29 cellular contexts compared by ENCODE assay signal in the genomic region with DNA sequence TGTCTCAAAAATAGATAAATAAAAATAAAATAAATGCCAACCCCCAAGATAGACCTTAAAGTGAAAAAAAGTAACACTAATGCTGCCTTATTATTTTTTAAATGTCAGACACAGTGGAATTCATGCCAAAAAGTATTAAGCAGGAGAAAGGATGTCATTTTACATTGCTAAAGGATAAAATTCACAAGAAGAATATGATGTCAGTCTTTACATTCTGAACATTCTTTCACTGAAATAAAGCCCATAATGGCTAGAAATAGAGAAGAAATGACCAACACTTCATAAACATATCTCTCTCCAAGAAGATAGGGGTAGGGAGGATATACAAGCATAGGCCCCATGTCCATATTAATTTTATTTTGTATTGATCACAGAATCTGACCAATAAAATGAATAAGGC.
"Had no signal": no experiment of that assay in that cellular context is flagged by ENCODE, and none has a peak within 500 bp of the region (broad histone marks: within the 10 kb centered on the region; RNA-seq: fewer than 3 reads in every experiment).

No MANE protein-coding gene starts in this region.

- DNase-seq: activated CD4-positive, alpha-beta memory T cell treated with anti-CD3 and anti-CD28 coated beads for 36 hours; activated CD4-positive, alpha-beta T cell treated with anti-CD3 and anti-CD28 coated beads for 36 hours; activated CD4-positive, alpha-beta T cell treated with anti-CD3 and anti-CD28 coated beads, Interleukin-2, amount 10 ng/mL, durations not matched to agents 24 days and 14 days; activated CD4-positive, CD25-positive, alpha-beta regulatory T cell; activated CD4-positive, CD25-positive, alpha-beta regulatory T cell treated with anti-CD3 and anti-CD28 coated beads, Interleukin-2, amount 50 U/mL, for 72 hours; activated CD8-positive, alpha-beta memory T cell treated with anti-CD3 and anti-CD28 coated beads, Interleukin-2, amount 10 ng/mL, durations not matched to agents 7 days and 5 days; activated CD8-positive, alpha-beta memory T cell treated with anti-CD3 and anti-CD28 coated beads, Interleukin-2, amount 50 U/mL, for 4 hours; activated CD8-positive, alpha-beta T cell treated with anti-CD3 and anti-CD28 coated beads, Interleukin-2, amount 10 ng/mL, durations not matched to agents 7 days and 5 days; activated effector memory CD4-positive, alpha-beta T cell treated with anti-CD3 and anti-CD28 coated beads, Interleukin-2, amount 50 U/mL, for 16 hours; activated naive CD4-positive, alpha-beta T cell treated with anti-CD3 and anti-CD28 coated beads for 36 hours; activated naive CD8-positive, alpha-beta T cell treated with anti-CD3 and anti-CD28 coated beads, Interleukin-2, amount 10 ng/mL, durations not matched to agents 7 days and 5 days; activated T-cell treated with anti-CD3 and anti-CD28 coated beads, Interleukin-2, amount 50 U/mL, for 1 hour; activated T-cell treated with anti-CD3 and anti-CD28 coated beads, Interleukin-2, amount 50 U/mL, for 48 hours; amygdala; aorta; body of pancreas; colonic mucosa; effector memory CD4-positive, alpha-beta T cell; endodermal cell; foreskin keratinocyte; gastrocnemius medialis; glutamatergic neuron; heart left ventricle; T-helper 2 cell had no signal

- H3K4me3 Mint-ChIP-seq: activated CD4-positive, alpha-beta memory T cell treated with anti-CD3 and anti-CD28 coated beads for 36 hours; activated CD4-positive, alpha-beta T cell treated with anti-CD3 and anti-CD28 coated beads for 36 hours; activated CD4-positive, alpha-beta T cell treated with anti-CD3 and anti-CD28 coated beads, Interleukin-2, amount 10 ng/mL, durations not matched to agents 24 days and 14 days; activated CD8-positive, alpha-beta memory T cell treated with anti-CD3 and anti-CD28 coated beads, Interleukin-2, amount 10 ng/mL, durations not matched to agents 7 days and 5 days; activated CD8-positive, alpha-beta T cell treated with anti-CD3 and anti-CD28 coated beads, Interleukin-2, amount 10 ng/mL, durations not matched to agents 7 days and 5 days; activated naive CD4-positive, alpha-beta T cell treated with anti-CD3 and anti-CD28 coated beads for 36 hours; activated naive CD8-positive, alpha-beta T cell treated with anti-CD3 and anti-CD28 coated beads, Interleukin-2, amount 10 ng/mL, durations not matched to agents 7 days and 5 days; activated T-helper 1 cell treated with anti-CD3 and anti-CD28 coated beads, Interleukin-12 subunit alpha, Interleukin-12 subunit beta, Interleukin-2, Interleukin-4 antibody, amounts not matched to agents 30 ng/mL and 10 ng/mL and 1 ng/mL, durations not matched to agents 14 hours and 24 hours and 36 hours; central memory CD8-positive, alpha-beta T cell; endodermal cell had no signal

- H3K4me3 ChIP-seq: body of pancreas, colonic mucosa, gastrocnemius medialis, heart left ventricle had no signal

- H3K4me1 ChIP-seq: colonic mucosa, foreskin keratinocyte had no signal

- H3K36me3 ChIP-seq: colonic mucosa, gastrocnemius medialis had no signal

- ATAC-seq: activated CD4-positive, alpha-beta T cell treated with anti-CD3 and anti-CD28 coated beads for 36 hours; activated CD8-positive, alpha-beta memory T cell treated with anti-CD3 and anti-CD28 coated beads, Interleukin-2, amount 10 ng/mL, durations not matched to agents 7 days and 5 days; activated CD8-positive, alpha-beta T cell treated with anti-CD3 and anti-CD28 coated beads, Interleukin-2, amount 10 ng/mL, durations not matched to agents 7 days and 5 days; activated naive CD4-positive, alpha-beta T cell treated with anti-CD3 and anti-CD28 coated beads, Interleukin-2, amount 50 U/mL, for 72 hours; body of pancreas; esophagus mucosa; foreskin keratinocyte; gastrocnemius medialis; heart left ventricle had no signal

- H3K27ac ChIP-seq: body of pancreas, colonic mucosa, foreskin keratinocyte, gastrocnemius medialis, heart left ventricle had no signal

- H3K27ac Mint-ChIP-seq: activated CD4-positive, alpha-beta memory T cell treated with anti-CD3 and anti-CD28 coated beads for 36 hours; activated CD4-positive, alpha-beta T cell treated with anti-CD3 and anti-CD28 coated beads for 36 hours; activated CD4-positive, alpha-beta T cell treated with anti-CD3 and anti-CD28 coated beads, Interleukin-2, amount 10 ng/mL, durations not matched to agents 24 days and 14 days; activated CD8-positive, alpha-beta memory T cell treated with anti-CD3 and anti-CD28 coated beads, Interleukin-2, amount 10 ng/mL, durations not matched to agents 7 days and 5 days; activated CD8-positive, alpha-beta T cell treated with anti-CD3 and anti-CD28 coated beads, Interleukin-2, amount 10 ng/mL, durations not matched to agents 7 days and 5 days; activated naive CD4-positive, alpha-beta T cell treated with anti-CD3 and anti-CD28 coated beads for 36 hours; activated naive CD4-positive, alpha-beta T cell treated with anti-CD3 and anti-CD28 coated beads, Interleukin-2, amount 50 U/mL, for 72 hours; activated naive CD8-positive, alpha-beta T cell treated with anti-CD3 and anti-CD28 coated beads, Interleukin-2, amount 10 ng/mL, durations not matched to agents 7 days and 5 days; activated T-helper 1 cell treated with anti-CD3 and anti-CD28 coated beads, Interleukin-12 subunit alpha, Interleukin-12 subunit beta, Interleukin-2, Interleukin-4 antibody, amounts not matched to agents 30 ng/mL and 10 ng/mL and 1 ng/mL, durations not matched to agents 14 hours and 24 hours and 36 hours; activated T-helper 2 cell treated with anti-CD3 and anti-CD28 coated beads, Interferon-gamma antibody, Interleukin-2, Interleukin-4, amounts not matched to agents 10 μg/mL and 5 μg/mL and 100 μg/mL, durations not matched to agents 14 hours and 24 hours and 36 hours; endodermal cell had no signal

- H3K27me3 Mint-ChIP-seq: activated CD4-positive, alpha-beta memory T cell treated with anti-CD3 and anti-CD28 coated beads for 36 hours; activated CD4-positive, alpha-beta T cell treated with anti-CD3 and anti-CD28 coated beads for 36 hours; activated CD4-positive, alpha-beta T cell treated with anti-CD3 and anti-CD28 coated beads, Interleukin-2, amount 10 ng/mL, durations not matched to agents 24 days and 14 days; activated CD8-positive, alpha-beta memory T cell treated with anti-CD3 and anti-CD28 coated beads, Interleukin-2, amount 10 ng/mL, durations not matched to agents 7 days and 5 days; activated naive CD8-positive, alpha-beta T cell treated with anti-CD3 and anti-CD28 coated beads, Interleukin-2, amount 10 ng/mL, durations not matched to agents 7 days and 5 days; central memory CD8-positive, alpha-beta T cell had no signal

- H3K9me3 Mint-ChIP-seq: activated CD4-positive, alpha-beta T cell treated with anti-CD3 and anti-CD28 coated beads, Interleukin-2, amount 10 ng/mL, durations not matched to agents 24 days and 14 days; activated naive CD4-positive, alpha-beta T cell treated with anti-CD3 and anti-CD28 coated beads for 36 hours; activated naive CD4-positive, alpha-beta T cell treated with anti-CD3 and anti-CD28 coated beads, Interleukin-2, amount 50 U/mL, for 72 hours; central memory CD8-positive, alpha-beta T cell; endodermal cell had no signal

- H3K9me3 ChIP-seq: body of pancreas, colonic mucosa, gastrocnemius medialis, heart left ventricle had no signal

- H3K36me3 Mint-ChIP-seq: activated naive CD4-positive, alpha-beta T cell treated with anti-CD3 and anti-CD28 coated beads, Interleukin-2, amount 50 U/mL, for 72 hours had no signal

- H3K27me3 ChIP-seq: body of pancreas, colonic mucosa, foreskin keratinocyte, gastrocnemius medialis, heart left ventricle had no signal
